16 cellular contexts compared by ENCODE assay signal in the genomic region with DNA sequence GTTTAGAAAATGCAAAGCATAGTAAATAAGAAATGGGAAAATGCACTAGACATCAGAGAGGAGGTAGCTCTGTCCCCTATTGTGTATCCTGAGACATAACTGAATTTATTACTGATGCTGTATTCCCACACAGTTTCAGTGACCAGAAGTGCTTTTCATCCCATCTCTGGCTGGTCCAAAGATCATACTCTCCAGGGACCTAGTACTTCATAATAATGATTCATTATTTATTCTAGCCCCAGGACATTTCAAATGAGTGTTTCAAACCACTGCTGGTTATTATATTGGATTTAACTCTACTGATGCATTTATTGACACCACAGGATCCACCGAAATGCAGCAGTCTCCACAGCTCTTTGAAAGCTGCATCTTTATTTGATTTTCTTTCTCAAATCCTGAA.
"Had no signal": no experiment of that assay in that cellular context is flagged by ENCODE, and none has a peak within 500 bp of the region (broad histone marks: within the 10 kb centered on the region; RNA-seq: fewer than 3 reads in every experiment).

No MANE protein-coding gene starts in this region.

- DNase-seq: activated CD4-positive, alpha-beta memory T cell treated with anti-CD3 and anti-CD28 coated beads, Interleukin-2, amount 10 ng/mL, durations not matched to agents 7 days and 5 days; activated CD4-positive, alpha-beta T cell treated with anti-CD3 and anti-CD28 coated beads for 4 hours; activated naive CD4-positive, alpha-beta T cell treated with anti-CD3 and anti-CD28 coated beads, Interleukin-2, amount 50 U/mL, for 16 hours; activated T-cell treated with anti-CD3 and anti-CD28 coated beads, Interleukin-2, amount 50 U/mL, for 24 hours; caudate nucleus; mammary epithelial cell; naive B cell; ovary; right lobe of liver; stimulated activated CD4-positive, alpha-beta T cell treated with anti-CD3 and anti-CD28 coated beads, Interleukin-1b, Interleukin-23, amount 100 ng/mL, for 48 hours; thyroid gland; uterus had no signal

- H3K36me3 ChIP-seq: ovary, right lobe of liver, thyroid gland, uterus had no signal

- H3K4me3 ChIP-seq: coronary artery, ovary, right lobe of liver, thyroid gland, uterus had no signal

- FAIRE-seq: astrocyte, keratinocyte, TTC549 had no signal

- H3K4me1 ChIP-seq: right lobe of liver, thyroid gland, uterus had no signal

- H3K27me3 ChIP-seq: ovary, right lobe of liver, thyroid gland, uterus had no signal

- H3K27ac ChIP-seq: coronary artery, ovary, right lobe of liver, thyroid gland, uterus had no signal

- H3K9me3 ChIP-seq: ovary, right lobe of liver, thyroid gland, uterus had no signal
